In genomic region chr5:69418559-69418958, GRCh38 we compare ENCODE assay signal across 27 cellular contexts. TPM values are rescaled to one million over a fixed set of nuclear protein-coding genes. Genes with fewer than 3 reads are reported as not detected.
"Had no signal": no experiment of that assay in that cellular context is flagged by ENCODE, and none has a peak within 500 bp of the region (broad histone marks: within the 10 kb centered on the region; RNA-seq: fewer than 3 reads in every experiment).

No MANE protein-coding gene starts in this region.

- H3K4me3 ChIP-seq: colonic mucosa, esophagus squamous epithelium, gastrocnemius medialis, heart right ventricle, left lung, lower lobe of right lung, mucosa of descending colon had no signal

- H3K27ac ChIP-seq: colonic mucosa, epithelial cell of prostate, esophagus squamous epithelium, gastrocnemius medialis, heart right ventricle, left lung, lower lobe of right lung had no signal

- DNase-seq: colonic mucosa; cortex of kidney; effector CD8-positive, alpha-beta T cell; effector memory CD8-positive, alpha-beta T cell; endodermal cell; erythroblast; esophagus squamous epithelium; foreskin fibroblast; foreskin melanocyte; gastrocnemius medialis; glutamatergic neuron; head of caudate nucleus; heart right ventricle; hippocampal formation; left cardiac atrium; left lung; left ventricle myocardium superior; lower lobe of right lung; mesenchymal stem cell; mucosa of descending colon; naive B cell had no signal

- ATAC-seq: effector memory CD8-positive, alpha-beta T cell; esophagus mucosa; gastrocnemius medialis; heart right ventricle; left cardiac atrium; left lung; left ventricle myocardium superior; lower lobe of right lung; mucosa of descending colon had no signal

- FAIRE-seq: endometrium, islet of Langerhans, keratinocyte had no signal

- H3K4me1 ChIP-seq: colonic mucosa, gastrocnemius medialis had no signal

- H3K9me3 ChIP-seq: colonic mucosa, esophagus squamous epithelium, gastrocnemius medialis, heart right ventricle, left lung, lower lobe of right lung, mucosa of descending colon had no signal

- H3K27me3 ChIP-seq: colonic mucosa, esophagus squamous epithelium, gastrocnemius medialis had no signal

- H3K36me3 ChIP-seq: colonic mucosa had no signal

RNA-seq across cellular contexts. Expression of gene MARVELD2, which starts 3.6 kb away (rescaled TPM):
- total RNA-seq: myocyte had no signal
